In the genomic region with DNA sequence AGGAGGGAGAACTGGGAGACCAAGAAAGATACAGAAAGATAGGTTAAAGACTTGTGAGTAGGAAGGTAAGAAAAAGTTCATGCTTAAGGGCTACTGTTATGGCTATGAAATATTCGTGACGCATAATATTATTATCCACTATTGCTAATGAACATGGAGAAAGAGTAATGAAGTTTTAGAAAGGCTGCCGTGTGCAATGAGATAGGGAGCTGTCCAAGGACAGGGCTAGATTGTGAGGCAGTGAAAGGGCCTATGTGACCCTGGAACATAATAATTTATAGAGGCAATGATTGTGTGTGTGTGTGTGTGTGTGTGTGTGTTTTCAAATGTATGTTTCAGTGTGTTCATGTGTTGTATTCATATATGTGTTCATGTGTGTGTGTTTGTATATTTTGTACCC, we compare ENCODE assay signal across 13 cellular contexts. TPM values are rescaled to one million over a fixed set of nuclear protein-coding genes. Genes with fewer than 3 reads are reported as not detected.
A peak's percentile ranks its signal among the peaks of the same experiment; 100 is the strongest.
DNase-seq lines count a peak whose midpoint lies in the region; ATAC-seq and TF ChIP-seq lines count a peak whose summit lies in the region.
"Had no signal": no experiment of that assay in that cellular context is flagged by ENCODE, and none has a peak within 500 bp of the region (broad histone marks: within the 10 kb centered on the region; RNA-seq: fewer than 3 reads in every experiment).

No MANE protein-coding gene starts in this region.

- H3K9me3 ChIP-seq in CD4-positive, alpha-beta memory T cell (ENCODE audit: control insufficient read depth in 1 of 2, low read length in 2 of 2): no peaks in the 10 kb centered on the region

- H3K27ac ChIP-seq in CD4-positive, alpha-beta memory T cell (ENCODE audit: low read depth, low read length): peak overlapping the region; percentile 4
- no peak overlapping the region for H3K27ac ChIP-seq in RWPE1
- H3K27ac ChIP-seq: C4-2B, cardiac muscle cell, WERI-Rb-1 had no signal

- peaks cover 97% of the 10 kb centered on the region for H3K4me1 ChIP-seq in CD4-positive, alpha-beta memory T cell (ENCODE audit: insufficient read depth, low read length)

- ATAC-seq in activated naive CD8-positive, alpha-beta T cell treated with anti-CD3 and anti-CD28 coated beads, Interleukin-2, amount 50 U/mL, for 24 hours: no peak
- ATAC-seq in HG03139 (IDR thresholded peaks at IDR 0.05; ENCODE audit: unreplicated experiment): no peak

- peaks cover 14% of the 10 kb centered on the region for H3K36me3 ChIP-seq in CD4-positive, alpha-beta memory T cell (ENCODE audit: insufficient read depth, low read length)
- H3K36me3 ChIP-seq: cardiac muscle cell, WERI-Rb-1 had no signal

- no peak for TF ChIP-seq CTCF in nephron progenitor cell (IDR thresholded peaks at IDR 0.05)
- no peak for TF ChIP-seq CTCF in RWPE1 (conservative IDR thresholded peaks at IDR 0.05; ENCODE audit: low read depth)

- H3K4me1 Mint-ChIP-seq in CD4-positive, alpha-beta memory T cell: peaks cover 66 to 81% (median 75%) of the 10 kb centered on the region in 4 donors
- peaks cover 57 to 76% (median 65%) of the 10 kb centered on the region in 3 donors for H3K4me1 Mint-ChIP-seq in IgD-negative memory B cell
- H3K4me1 Mint-ChIP-seq in activated naive CD8-positive, alpha-beta T cell treated with anti-CD3 and anti-CD28 coated beads, Interleukin-2, amount 50 U/mL, for 24 hours: peaks cover 88% of the 10 kb centered on the region
- H3K4me1 Mint-ChIP-seq in nephron progenitor cell: peaks cover 9% of the 10 kb centered on the region

- H3K9me3 Mint-ChIP-seq in CD4-positive, alpha-beta memory T cell: no peaks in the 10 kb centered on the region
- H3K9me3 Mint-ChIP-seq in IgD-negative memory B cell (no peaks in the 10 kb centered on the region), nephron progenitor cell (no peaks in the 10 kb centered on the region)
- no peaks in the 10 kb centered on the region for H3K9me3 Mint-ChIP-seq in activated naive CD8-positive, alpha-beta T cell treated with anti-CD3 and anti-CD28 coated beads, Interleukin-2, amount 50 U/mL, for 24 hours

- H3K4me3 ChIP-seq in CD4-positive, alpha-beta memory T cell (ENCODE audit: low read length in 2 of 2): no peak overlapping the region
- H3K4me3 ChIP-seq: cardiac muscle cell had no signal

- CTCF ChIA-PET in CD4-positive, alpha-beta memory T cell (lab: Charles Lee; ENCODE audit: partially characterized antibody): interaction anchor here (0.6 to 3.5 kb wide), 5 partner anchors 9 to 145 kb away, joined by 3 to 10 read pairs (median 3); no protein-coding TSS in a partner anchor
- CTCF ChIA-PET in RWPE1 (lab: Yijun Ruan, JAX): interaction anchor here (0.7 kb wide), 1 partner anchor 104 kb away, joined by 3 read pairs; no protein-coding TSS in a partner anchor

- POLR2A ChIA-PET in CD4-positive, alpha-beta memory T cell (lab: Charles Lee; ENCODE audit: partially characterized antibody): interaction anchor here (0.7 to 4.9 kb wide), 13 partner anchors 9 to 108 kb away, joined by 3 to 23 read pairs (median 6); a partner anchor contains a TSS
- POLR2A ChIA-PET in RWPE1 (lab: Yijun Ruan, JAX; ENCODE audit: low non-redundant PET): no interaction called here

- peak overlapping the region; percentile 13 to 89 (median 68) for H3K4me3 Mint-ChIP-seq in CD4-positive, alpha-beta memory T cell
- H3K4me3 Mint-ChIP-seq in IgD-negative memory B cell (peak overlapping the region in 3 of 4 donors; percentile 2 to 56 (median 47)), nephron progenitor cell (no peak overlapping the region)
- H3K4me3 Mint-ChIP-seq in activated naive CD8-positive, alpha-beta T cell treated with anti-CD3 and anti-CD28 coated beads, Interleukin-2, amount 50 U/mL, for 24 hours: peak overlapping the region; percentile 1

- no peaks in the 10 kb centered on the region for H3K27me3 Mint-ChIP-seq in CD4-positive, alpha-beta memory T cell
- H3K27me3 Mint-ChIP-seq in IgD-negative memory B cell (no peaks in the 10 kb centered on the region), nephron progenitor cell (ENCODE audit: low read depth, poor library complexity) (no peaks in the 10 kb centered on the region)
- H3K27me3 Mint-ChIP-seq in activated naive CD8-positive, alpha-beta T cell treated with anti-CD3 and anti-CD28 coated beads, Interleukin-2, amount 50 U/mL, for 24 hours: no peaks in the 10 kb centered on the region

- intact Hi-C loops in CD4-positive, alpha-beta memory T cell (cut with micrococcal nuclease): no loop called here

- no peaks in the 10 kb centered on the region for H3K27me3 ChIP-seq in CD4-positive, alpha-beta memory T cell (ENCODE audit: insufficient read depth, low read length)
- H3K27me3 ChIP-seq: cardiac muscle cell had no signal

- H3K27ac Mint-ChIP-seq in CD4-positive, alpha-beta memory T cell: peak overlapping the region; percentile 81 to 95 (median 89)
- peak overlapping the region; percentile 5 to 75 (median 27) for H3K27ac Mint-ChIP-seq in IgD-negative memory B cell
- H3K27ac Mint-ChIP-seq in activated naive CD8-positive, alpha-beta T cell treated with anti-CD3 and anti-CD28 coated beads, Interleukin-2, amount 50 U/mL, for 24 hours: peak overlapping the region; percentile 73
- peak overlapping the region; percentile 3 for H3K27ac Mint-ChIP-seq in nephron progenitor cell

- peaks cover 21 to 60% of the 10 kb centered on the region in 2 donors for H3K36me3 Mint-ChIP-seq in CD4-positive, alpha-beta memory T cell
- H3K36me3 Mint-ChIP-seq in IgD-negative memory B cell: peaks cover 13% of the 10 kb centered on the region
- peaks cover 31% of the 10 kb centered on the region for H3K36me3 Mint-ChIP-seq in activated naive CD8-positive, alpha-beta T cell treated with anti-CD3 and anti-CD28 coated beads, Interleukin-2, amount 50 U/mL, for 24 hours (ENCODE audit: low read depth)
- peaks cover 14% of the 10 kb centered on the region for H3K36me3 Mint-ChIP-seq in nephron progenitor cell (ENCODE audit: low read depth)

- no peak for DNase-seq in CD4-positive, alpha-beta memory T cell
- DNase-seq in activated naive CD8-positive, alpha-beta T cell treated with anti-CD3 and anti-CD28 coated beads, Interleukin-2, amount 50 U/mL, for 24 hours: no peak
- DNase-seq in nephron progenitor cell: no peak
- DNase-seq in HT-29 (ENCODE audit: low spot score): no peak
- DNase-seq in RWPE1 (ENCODE audit: low spot score): no peak
- DNase-seq: GOT3; islet precursor cell; stimulated activated CD4-positive, alpha-beta T cell treated with anti-CD3 and anti-CD28 coated beads, Interleukin-2, amount 100 ng/mL, for 48 hours; WERI-Rb-1 had no signal

RNA-seq across cellular contexts. Expression of a gene that starts 27.7 kb away (rescaled TPM):
- 100 to 1,000 TPM; 420 to 430 TPM for total RNA-seq in CD4-positive, alpha-beta memory T cell
- 100 to 1,000 TPM; 289 to 302 TPM for polyA plus RNA-seq in CD4-positive, alpha-beta memory T cell
- 200 TPM for polyA plus RNA-seq in IgD-negative memory B cell
- 144 and 163 TPM in 2 replicates for total RNA-seq in HT-29 (2014; rRNA removed; shearing (Covaris generic))

Comparison
In these comparisons a context has a peak if more than half of its experiments do, and no peak if none do; other contexts are left out.
1. H3K27ac Mint-ChIP-seq: peak in every context shown above with its lines; median percentile 89 in CD4-positive, alpha-beta memory T cell; 73 in activated naive CD8-positive, alpha-beta T cell treated with anti-CD3 and anti-CD28 coated beads, Interleukin-2, amount 50 U/mL, for 24 hours; 27 in IgD-negative memory B cell; 3 in nephron progenitor cell.